Comparison of ENCODE assay signal across 8 cellular contexts in the genomic region with DNA sequence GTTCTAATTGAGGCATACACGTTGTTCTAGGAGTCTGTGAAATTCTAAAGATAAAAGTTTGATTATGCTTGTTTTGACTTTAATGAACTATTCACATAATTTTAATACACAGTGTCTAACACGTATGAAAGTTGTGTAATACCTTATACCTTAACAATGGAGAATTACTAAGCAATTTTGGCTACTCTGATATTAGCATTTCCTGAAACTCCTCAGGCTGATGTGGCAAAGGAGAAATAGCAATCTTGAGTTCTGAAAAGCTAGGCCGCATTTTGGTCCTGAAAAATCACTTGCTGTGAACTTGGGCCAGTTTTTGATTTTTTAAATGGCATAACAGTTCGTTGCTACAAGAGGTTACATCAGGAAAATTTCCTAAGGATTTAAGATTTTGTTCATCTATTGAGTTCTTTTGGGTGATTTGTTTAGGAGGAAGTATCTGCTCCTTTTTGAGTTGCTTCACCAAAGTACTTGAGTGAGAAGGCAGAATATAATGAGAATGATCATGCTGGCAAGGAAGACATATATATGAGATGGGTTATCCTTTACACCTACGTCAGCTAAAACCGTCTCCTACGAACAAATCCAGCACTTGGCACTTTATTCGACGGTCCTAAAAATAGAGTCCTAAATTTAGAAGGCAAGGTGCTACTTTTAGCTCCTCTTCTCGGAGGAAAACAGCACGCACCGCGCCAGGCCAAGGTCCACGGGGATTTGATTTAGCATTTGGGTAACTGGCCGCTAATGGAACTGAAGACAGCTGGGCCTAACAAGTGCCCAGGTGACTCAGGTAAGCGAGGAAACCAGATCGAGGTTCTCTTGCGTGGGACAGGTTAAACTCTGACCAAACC. TPM values are rescaled to one million over a fixed set of nuclear protein-coding genes. Genes with fewer than 3 reads are reported as not detected.
DNase-seq lines count a peak whose midpoint lies in the region; FAIRE-seq and TF ChIP-seq lines count a peak whose summit lies in the region.

No MANE protein-coding gene starts in this region.

- peak overlapping the region; percentile 97 for H3K27ac Mint-ChIP-seq in astrocyte (ENCODE audit: unreplicated experiment)

- H3K4me3 Mint-ChIP-seq in astrocyte (ENCODE audit: unreplicated experiment), result peak overlapping the region; percentile 98

- peaks cover 3% of the 10 kb centered on the region for H3K9me3 Mint-ChIP-seq in astrocyte (ENCODE audit: unreplicated experiment)

- no peaks in the 10 kb centered on the region for H3K36me3 Mint-ChIP-seq in astrocyte (ENCODE audit: low read depth, unreplicated experiment)

- H3K4me2 ChIP-seq in astrocyte (ENCODE audit: low read length), result peak overlapping the region; percentile 95

- H2AFZ ChIP-seq in astrocyte (ENCODE audit: low read depth, low read length), result peak overlapping the region; percentile 94

- no peaks in the 10 kb centered on the region for H3K9me3 ChIP-seq in astrocyte (ENCODE audit: insufficient read depth, low read depth, low read length)
- peaks cover 0 to 6% (median 3%) of the 10 kb centered on the region in 8 donors for H3K9me3 ChIP-seq in spleen

- H3K27ac ChIP-seq in astrocyte (ENCODE audit: low read depth, low read length) (peak overlapping the region; percentile 96), spleen (peak overlapping the region; percentile 98 to 99 (median 99))

- H3K9ac ChIP-seq in astrocyte (ENCODE audit: low read length), result peak overlapping the region; percentile 95

- whole genome bisulfite sequencing in spleen, 5 donors, result 11 to 16% (median 11%) methylated on average over 18 of the region's 18 CpGs

- DNase-seq in NCI-H510A treated with DMSO at 0.1 percent for 48 hours (lab: John Stamatoyannopoulos, UW) (peak; percentile 46), NCI-H510A (lab: John Stamatoyannopoulos, UW) (no peak), NCI-H1092 treated with DMSO at 0.1 percent for 48 hours (lab: John Stamatoyannopoulos, UW) (peak; percentile 77), astrocyte (ENCODE audit: low read depth) (peak; percentile 50), inferior parietal cortex (ENCODE audit: extremely low spot score) (peak; percentile 43), spleen (no peak), COLO829 (ENCODE audit: low spot score) (no peak)
- no peak for DNase-seq in stimulated activated CD4-positive, alpha-beta T cell treated with anti-CD3 and anti-CD28 coated beads, Interleukin-4, amount 100 ng/mL, for 1 hour

- H3K4me1 ChIP-seq in astrocyte (ENCODE audit: insufficient read depth, low read length) (peaks cover 7% of the 10 kb centered on the region), spleen (peaks cover 25 to 52% (median 40%) of the 10 kb centered on the region in 6 donors)

- no peaks in the 10 kb centered on the region for H3K27me3 Mint-ChIP-seq in astrocyte (ENCODE audit: low read depth, unreplicated experiment)

- TF ChIP-seq CTCF in astrocyte (IDR thresholded peaks at IDR 0.05; ENCODE audit: insufficient read depth, low read depth, low read length) (no peak), spleen (IDR thresholded peaks at IDR 0.05 in 8 of 11, conservative IDR thresholded peaks at IDR 0.05 in 3 of 11) (no peak)

- H3K4me1 Mint-ChIP-seq in astrocyte (ENCODE audit: low read depth, unreplicated experiment), result peaks cover 8% of the 10 kb centered on the region

- TF ChIP-seq POLR2A in spleen (IDR thresholded peaks at IDR 0.05), result no peak

- peaks cover 29% of the 10 kb centered on the region for H4K20me1 ChIP-seq in astrocyte (ENCODE audit: insufficient read depth, low read length)

- intact Hi-C loops in spleen (cut with DNase I; ENCODE audit: low total_unique reads), result loop anchor here (10.0 kb wide), 1 partner anchor 101 kb away; no protein-coding TSS in a partner anchor

- peaks cover 40% of the 10 kb centered on the region for H3K79me2 ChIP-seq in astrocyte (ENCODE audit: insufficient read depth, low read length)

- peak overlapping the region; percentile 83 for H3K4me3 ChIP-seq in astrocyte (ENCODE audit: insufficient read depth, low read depth, low read length)
- peak overlapping the region; percentile 66 to 93 (median 84) for H3K4me3 ChIP-seq in spleen

- no peaks in the 10 kb centered on the region for H3K36me3 ChIP-seq in astrocyte (ENCODE audit: insufficient read depth, low read length)
- no peaks in the 10 kb centered on the region for H3K36me3 ChIP-seq in spleen

- FAIRE-seq in astrocyte (lab: Jason Lieb, UNC), result no peak

- H3K27me3 ChIP-seq in astrocyte (ENCODE audit: insufficient read depth, low read length), result no peaks in the 10 kb centered on the region
- no peaks in the 10 kb centered on the region for H3K27me3 ChIP-seq in spleen (replicated peaks in 1 of 7)

RNA-seq across cellular contexts. Expression of a gene that starts 32.2 kb away (rescaled TPM):
- 18.2 and 20.7 TPM in 2 replicates for total RNA-seq in astrocyte
- total RNA-seq in spleen, result 10 to 100 TPM; 23.8 to 31.3 (median 25.8) TPM
- polyA plus RNA-seq in spleen, result 10 to 100 TPM; 18.3 to 22.8 (median 20.6) TPM

Comparison
In these comparisons a context has a peak if more than half of its experiments do, and no peak if none do; other contexts are left out.
1. DNase-seq: peak in NCI-H510A treated with DMSO at 0.1 percent for 48 hours (single experiment), NCI-H1092 treated with DMSO at 0.1 percent for 48 hours (single experiment), astrocyte (single experiment) and inferior parietal cortex (single experiment); none in NCI-H510A (single experiment), spleen (single experiment), stimulated activated CD4-positive, alpha-beta T cell treated with anti-CD3 and anti-CD28 coated beads, Interleukin-4, amount 100 ng/mL, for 1 hour (single experiment) and COLO829 (single experiment).